Comparison of ENCODE assay signal across 17 cellular contexts in genomic region chr15:44144992-44145391, GRCh38. TPM values are rescaled to one million over a fixed set of nuclear protein-coding genes. Genes with fewer than 3 reads are reported as not detected.
DNase-seq lines count a peak whose midpoint lies in the region; ATAC-seq and TF ChIP-seq lines count a peak whose summit lies in the region.
"Had no signal": no experiment of that assay in that cellular context is flagged by ENCODE, and none has a peak within 500 bp of the region (broad histone marks: within the 10 kb centered on the region; RNA-seq: fewer than 3 reads in every experiment).

No MANE protein-coding gene starts in this region.

- no peak overlapping the region for H3K4me3 ChIP-seq in right atrium auricular region
- H3K4me3 ChIP-seq: A549; BLaER1 treated with 17β-estradiol and CSF1 and Interleukin-3, amounts not matched to agents 10 nM and 100 nM; GM23338 had no signal

- H3K27me3 ChIP-seq in right atrium auricular region, result no peaks in the 10 kb centered on the region
- H3K27me3 ChIP-seq: BLaER1 treated with 17β-estradiol and CSF1 and Interleukin-3, amounts not matched to agents 10 nM and 100 nM had no signal

- H3K4me1 Mint-ChIP-seq in stimulated activated memory B cell treated with anti-CD40 and anti-IgM and Interleukin-4, amounts not matched to agents 10 μg/mL and 1 μg/mL and 100 μg/mL, for 72 hours, result no peaks in the 10 kb centered on the region
- H3K4me1 Mint-ChIP-seq: GM23338 had no signal

- H3K27ac Mint-ChIP-seq in stimulated activated memory B cell treated with anti-CD40 and anti-IgM and Interleukin-4, amounts not matched to agents 10 μg/mL and 1 μg/mL and 100 μg/mL, for 72 hours, result no peak overlapping the region
- H3K27ac Mint-ChIP-seq: CD8-positive, alpha-beta T cell; GM23338 had no signal

- ATAC-seq in Right ventricle myocardium superior (ENCODE audit: poor library complexity), result peak; percentile 78
- ATAC-seq in SK-N-SH treated with all-trans-retinoic acid at 6 μM for 48 hours, result peak; percentile 44
- no peak for ATAC-seq in stimulated activated memory B cell treated with anti-CD40 and anti-IgM and Interleukin-4, amounts not matched to agents 10 μg/mL and 1 μg/mL and 100 μg/mL, for 72 hours
- ATAC-seq: A549; CD8-positive, alpha-beta T cell; GM23338 had no signal

- peaks cover 0 to 15% of the 10 kb centered on the region in 2 donors for H3K4me1 ChIP-seq in right atrium auricular region

- no peak for DNase-seq in Right ventricle myocardium superior
- no peak for DNase-seq in cardiac septum (ENCODE audit: low spot score)
- DNase-seq in right atrium auricular region (ENCODE audit: low spot score), result no peak
- DNase-seq in NCI-H187 treated with DMSO at 0.1 percent for 48 hours (lab: John Stamatoyannopoulos, UW), result no peak
- no peak for DNase-seq in head of caudate nucleus
- DNase-seq: AML-193; Calu3; CD8-positive, alpha-beta T cell; DMS79 treated with DMSO at 0.1 percent for 48 hours; GF-D8; HCEC 1CT had no signal

- no peak overlapping the region for H3K4me3 Mint-ChIP-seq in stimulated activated memory B cell treated with anti-CD40 and anti-IgM and Interleukin-4, amounts not matched to agents 10 μg/mL and 1 μg/mL and 100 μg/mL, for 72 hours
- H3K4me3 Mint-ChIP-seq: CD8-positive, alpha-beta T cell; GM23338 had no signal

- no peaks in the 10 kb centered on the region for H3K36me3 Mint-ChIP-seq in stimulated activated memory B cell treated with anti-CD40 and anti-IgM and Interleukin-4, amounts not matched to agents 10 μg/mL and 1 μg/mL and 100 μg/mL, for 72 hours
- H3K36me3 Mint-ChIP-seq: CD8-positive, alpha-beta T cell had no signal

- no peak for TF ChIP-seq CTCF in right atrium auricular region (IDR thresholded peaks at IDR 0.05)

- no peaks in the 10 kb centered on the region for H3K9me3 ChIP-seq in right atrium auricular region
- H3K9me3 ChIP-seq: A549; BLaER1 treated with 17β-estradiol and CSF1 and Interleukin-3, amounts not matched to agents 10 nM and 100 nM had no signal

- H3K27me3 Mint-ChIP-seq in stimulated activated memory B cell treated with anti-CD40 and anti-IgM and Interleukin-4, amounts not matched to agents 10 μg/mL and 1 μg/mL and 100 μg/mL, for 72 hours, result peaks cover 24% of the 10 kb centered on the region

- intact Hi-C loops in Right ventricle myocardium superior (cut with DNase I), result no loop called here
- intact Hi-C loops in cardiac septum (cut with DNase I), result no loop called here
- intact Hi-C loops in head of caudate nucleus (cut with DNase I), result loop anchor here (10.0 kb wide), 1 partner anchor 50 kb away; the partner anchor contains the start of gene FRMD5

- H3K36me3 ChIP-seq in right atrium auricular region, result no peaks in the 10 kb centered on the region
- H3K36me3 ChIP-seq: BLaER1 treated with 17β-estradiol and CSF1 and Interleukin-3, amounts not matched to agents 10 nM and 100 nM had no signal

- peak overlapping the region; percentile 15 to 69 for H3K27ac ChIP-seq in right atrium auricular region
- H3K27ac ChIP-seq: 22Rv1; A549; BLaER1 treated with 17β-estradiol and CSF1 and Interleukin-3, amounts not matched to agents 10 nM and 100 nM had no signal

- H3K9me3 Mint-ChIP-seq in stimulated activated memory B cell treated with anti-CD40 and anti-IgM and Interleukin-4, amounts not matched to agents 10 μg/mL and 1 μg/mL and 100 μg/mL, for 72 hours, result no peaks in the 10 kb centered on the region
- H3K9me3 Mint-ChIP-seq: CD8-positive, alpha-beta T cell; GM23338 had no signal

TF ChIP-seq in SK-N-SH treated with all-trans-retinoic acid at 6 μM for 48 hours, 23 proteins besides CTCF, POLR2A, EP300 and RAD21 (continues in another document):
- TF ChIP-seq TCF4 (CRISPR knock-in tag; IDR thresholded peaks at IDR 0.05; ENCODE audit: borderline replicate concordance) (no peak), POU6F1 (CRISPR knock-in tag; IDR thresholded peaks at IDR 0.05; ENCODE audit: borderline replicate concordance, low read depth) (no peak), RARB (CRISPR knock-in tag; IDR thresholded peaks at IDR 0.05) (no peak), ZFP3 (CRISPR knock-in tag; IDR thresholded peaks at IDR 0.05) (no peak), TOX (CRISPR knock-in tag; IDR thresholded peaks at IDR 0.05; ENCODE audit: borderline replicate concordance) (no peak), SNAI2 (CRISPR knock-in tag; IDR thresholded peaks at IDR 0.05) (no peak), CSDC2 (CRISPR knock-in tag; IDR thresholded peaks at IDR 0.05) (no peak), BACH2 (CRISPR knock-in tag; IDR thresholded peaks at IDR 0.05; ENCODE audit: borderline replicate concordance) (no peak), ZFP30 (CRISPR knock-in tag; IDR thresholded peaks at IDR 0.05) (no peak), ZC3H10 (CRISPR knock-in tag; IDR thresholded peaks at IDR 0.05) (no peak), GLIS3 (CRISPR knock-in tag; IDR thresholded peaks at IDR 0.05) (no peak), ZNF565 (CRISPR knock-in tag; conservative IDR thresholded peaks at IDR 0.05; ENCODE audit: low read depth) (no peak), ZNF70 (CRISPR knock-in tag; IDR thresholded peaks at IDR 0.05) (no peak), OSR1 (CRISPR knock-in tag; IDR thresholded peaks at IDR 0.05) (no peak), ARNTL (CRISPR knock-in tag; IDR thresholded peaks at IDR 0.05; ENCODE audit: borderline replicate concordance, low read depth) (no peak), ESRRG (CRISPR knock-in tag; IDR thresholded peaks at IDR 0.05) (no peak)
- TF ChIP-seq, protein P1, sequence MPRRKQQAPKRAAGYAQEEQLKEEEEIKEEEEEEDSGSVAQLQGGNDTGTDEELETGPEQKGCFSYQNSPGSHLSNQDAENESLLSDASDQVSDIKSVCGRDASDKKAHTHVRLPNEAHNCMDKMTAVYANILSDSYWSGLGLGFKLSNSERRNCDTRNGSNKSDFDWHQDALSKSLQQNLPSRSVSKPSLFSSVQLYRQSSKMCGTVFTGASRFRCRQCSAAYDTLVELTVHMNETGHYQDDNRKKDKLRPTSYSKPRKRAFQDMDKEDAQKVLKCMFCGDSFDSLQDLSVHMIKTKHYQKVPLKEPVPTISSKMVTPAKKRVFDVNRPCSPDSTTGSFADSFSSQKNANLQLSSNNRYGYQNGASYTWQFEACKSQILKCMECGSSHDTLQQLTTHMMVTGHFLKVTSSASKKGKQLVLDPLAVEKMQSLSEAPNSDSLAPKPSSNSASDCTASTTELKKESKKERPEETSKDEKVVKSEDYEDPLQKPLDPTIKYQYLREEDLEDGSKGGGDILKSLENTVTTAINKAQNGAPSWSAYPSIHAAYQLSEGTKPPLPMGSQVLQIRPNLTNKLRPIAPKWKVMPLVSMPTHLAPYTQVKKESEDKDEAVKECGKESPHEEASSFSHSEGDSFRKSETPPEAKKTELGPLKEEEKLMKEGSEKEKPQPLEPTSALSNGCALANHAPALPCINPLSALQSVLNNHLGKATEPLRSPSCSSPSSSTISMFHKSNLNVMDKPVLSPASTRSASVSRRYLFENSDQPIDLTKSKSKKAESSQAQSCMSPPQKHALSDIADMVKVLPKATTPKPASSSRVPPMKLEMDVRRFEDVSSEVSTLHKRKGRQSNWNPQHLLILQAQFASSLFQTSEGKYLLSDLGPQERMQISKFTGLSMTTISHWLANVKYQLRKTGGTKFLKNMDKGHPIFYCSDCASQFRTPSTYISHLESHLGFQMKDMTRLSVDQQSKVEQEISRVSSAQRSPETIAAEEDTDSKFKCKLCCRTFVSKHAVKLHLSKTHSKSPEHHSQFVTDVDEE (CRISPR knock-in tag; IDR thresholded peaks at IDR 0.05), result no peak
- TF ChIP-seq, protein P2, sequence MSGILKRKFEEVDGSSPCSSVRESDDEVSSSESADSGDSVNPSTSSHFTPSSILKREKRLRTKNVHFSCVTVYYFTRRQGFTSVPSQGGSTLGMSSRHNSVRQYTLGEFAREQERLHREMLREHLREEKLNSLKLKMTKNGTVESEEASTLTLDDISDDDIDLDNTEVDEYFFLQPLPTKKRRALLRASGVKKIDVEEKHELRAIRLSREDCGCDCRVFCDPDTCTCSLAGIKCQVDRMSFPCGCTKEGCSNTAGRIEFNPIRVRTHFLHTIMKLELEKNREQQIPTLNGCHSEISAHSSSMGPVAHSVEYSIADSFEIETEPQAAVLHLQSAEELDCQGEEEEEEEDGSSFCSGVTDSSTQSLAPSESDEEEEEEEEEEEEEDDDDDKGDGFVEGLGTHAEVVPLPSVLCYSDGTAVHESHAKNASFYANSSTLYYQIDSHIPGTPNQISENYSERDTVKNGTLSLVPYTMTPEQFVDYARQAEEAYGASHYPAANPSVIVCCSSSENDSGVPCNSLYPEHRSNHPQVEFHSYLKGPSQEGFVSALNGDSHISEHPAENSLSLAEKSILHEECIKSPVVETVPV (CRISPR knock-in tag; IDR thresholded peaks at IDR 0.05), result no peak
- TF ChIP-seq, protein P3, sequence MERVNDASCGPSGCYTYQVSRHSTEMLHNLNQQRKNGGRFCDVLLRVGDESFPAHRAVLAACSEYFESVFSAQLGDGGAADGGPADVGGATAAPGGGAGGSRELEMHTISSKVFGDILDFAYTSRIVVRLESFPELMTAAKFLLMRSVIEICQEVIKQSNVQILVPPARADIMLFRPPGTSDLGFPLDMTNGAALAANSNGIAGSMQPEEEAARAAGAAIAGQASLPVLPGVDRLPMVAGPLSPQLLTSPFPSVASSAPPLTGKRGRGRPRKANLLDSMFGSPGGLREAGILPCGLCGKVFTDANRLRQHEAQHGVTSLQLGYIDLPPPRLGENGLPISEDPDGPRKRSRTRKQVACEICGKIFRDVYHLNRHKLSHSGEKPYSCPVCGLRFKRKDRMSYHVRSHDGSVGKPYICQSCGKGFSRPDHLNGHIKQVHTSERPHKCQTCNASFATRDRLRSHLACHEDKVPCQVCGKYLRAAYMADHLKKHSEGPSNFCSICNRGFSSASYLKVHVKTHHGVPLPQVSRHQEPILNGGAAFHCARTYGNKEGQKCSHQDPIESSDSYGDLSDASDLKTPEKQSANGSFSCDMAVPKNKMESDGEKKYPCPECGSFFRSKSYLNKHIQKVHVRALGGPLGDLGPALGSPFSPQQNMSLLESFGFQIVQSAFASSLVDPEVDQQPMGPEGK (CRISPR knock-in tag; IDR thresholded peaks at IDR 0.05; ENCODE audit: borderline replicate concordance), result no peak

RNA-seq across cellular contexts. Expression of gene FRMD5, which starts 50.1 kb away (rescaled TPM):
- total RNA-seq in Right ventricle myocardium superior (44.0 TPM), cardiac septum (69.1 TPM), right atrium auricular region (10 to 100 TPM; 25.5 to 52.3 TPM)
- total RNA-seq: CD8-positive, alpha-beta T cell had no signal
